ENCODE assay signal across 8 cellular contexts in genomic region chr5:140664353-140665119, GRCh38. TPM values are rescaled to one million over a fixed set of nuclear protein-coding genes. Genes with fewer than 3 reads are reported as not detected.
DNase-seq lines count a peak whose midpoint lies in the region; ATAC-seq and TF ChIP-seq lines count a peak whose summit lies in the region.

A gene with protein sequence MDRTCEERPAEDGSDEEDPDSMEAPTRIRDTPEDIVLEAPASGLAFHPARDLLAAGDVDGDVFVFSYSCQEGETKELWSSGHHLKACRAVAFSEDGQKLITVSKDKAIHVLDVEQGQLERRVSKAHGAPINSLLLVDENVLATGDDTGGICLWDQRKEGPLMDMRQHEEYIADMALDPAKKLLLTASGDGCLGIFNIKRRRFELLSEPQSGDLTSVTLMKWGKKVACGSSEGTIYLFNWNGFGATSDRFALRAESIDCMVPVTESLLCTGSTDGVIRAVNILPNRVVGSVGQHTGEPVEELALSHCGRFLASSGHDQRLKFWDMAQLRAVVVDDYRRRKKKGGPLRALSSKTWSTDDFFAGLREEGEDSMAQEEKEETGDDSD (plus strand): TSS chr5:140664904. CDS start chr5:140664913, 9 bp downstream.

- peak within 1 kb of the TSS; percentile 87 for H3K9ac ChIP-seq in GM23248

- peaks cover 25% of the 10 kb centered on the region for H3K4me1 Mint-ChIP-seq in activated T-helper 2 cell treated with anti-CD3 and anti-CD28 coated beads, Interferon-gamma antibody, Interleukin-2, Interleukin-4, amounts not matched to agents 10 μg/mL and 5 μg/mL and 100 μg/mL, durations not matched to agents 14 hours and 24 hours and 36 hours (ENCODE audit: low read depth)
- peaks cover 24 to 47% (median 38%) of the 10 kb centered on the region in 4 donors for H3K4me1 Mint-ChIP-seq in naive thymus-derived CD8-positive, alpha-beta T cell

- H3K4me2 ChIP-seq in DOHH2 (ENCODE audit: low read length) (peak within 1 kb of the TSS; percentile 82), GM23248 (ENCODE audit: unreplicated experiment) (peak within 1 kb of the TSS; percentile 90)

- intact Hi-C loops in activated T-helper 2 cell treated with anti-CD3 and anti-CD28 coated beads, Interferon-gamma antibody, Interleukin-2, Interleukin-4, amounts not matched to agents 10 μg/mL and 5 μg/mL and 100 μg/mL, durations not matched to agents 14 hours and 24 hours and 36 hours (cut with micrococcal nuclease): loop anchor here (1.0 kb wide), 4 partner anchors 17 to 47 kb away; partner anchors contain the start of genes HARS1, HARS2, IK and NDUFA2

- H3K27ac Mint-ChIP-seq in activated T-helper 2 cell treated with anti-CD3 and anti-CD28 coated beads, Interferon-gamma antibody, Interleukin-2, Interleukin-4, amounts not matched to agents 10 μg/mL and 5 μg/mL and 100 μg/mL, durations not matched to agents 14 hours and 24 hours and 36 hours: peak within 1 kb of the TSS; percentile 95
- H3K27ac Mint-ChIP-seq in naive thymus-derived CD8-positive, alpha-beta T cell: peak within 1 kb of the TSS; percentile 97 to 99 (median 98)

- no peak for TF ChIP-seq CTCF in DOHH2 (IDR thresholded peaks at IDR 0.05; ENCODE audit: low read depth, low read length, poor library complexity, severe bottlenecking)
- no peak for TF ChIP-seq CTCF in RWPE1 (conservative IDR thresholded peaks at IDR 0.05; ENCODE audit: low read depth)
- TF ChIP-seq CTCF in fibroblast of mammary gland (conservative IDR thresholded peaks at IDR 0.05; ENCODE audit: control insufficient read depth, insufficient read depth, low read depth, low read length): no peak

- peak; percentile 98 for DNase-seq in GM23248
- peak; percentile 94 to 95 for DNase-seq in Kasumi-1 (lab: John Stamatoyannopoulos, UW)
- peak; percentile 99 for DNase-seq in RWPE1 (ENCODE audit: low spot score)
- DNase-seq in activated T-helper 2 cell treated with anti-CD3 and anti-CD28 coated beads, Interferon-gamma antibody, Interleukin-2, Interleukin-4, amounts not matched to agents 10 μg/mL and 5 μg/mL and 100 μg/mL, durations not matched to agents 14 hours and 24 hours and 36 hours (ENCODE audit: low spot score): peak; percentile 94
- DNase-seq in fibroblast of mammary gland (ENCODE audit: low read depth): peak; percentile 87
- DNase-seq in naive thymus-derived CD8-positive, alpha-beta T cell: peak; percentile 91 to 98 (median 94)
- peak; percentile 92 to 95 (median 93) for DNase-seq in stimulated activated naive CD4-positive, alpha-beta T cell (lab: John Stamatoyannopoulos, UW)

- H3K9me2 ChIP-seq in DOHH2 (replicated peaks; ENCODE audit: control insufficient read depth, low read length) (no peaks in the 10 kb centered on the region), GM23248 (ENCODE audit: insufficient read depth) (no peaks in the 10 kb centered on the region)

- H3K4me1 ChIP-seq in DOHH2 (ENCODE audit: control insufficient read depth, low read length): peaks cover 19% of the 10 kb centered on the region
- peaks cover 9% of the 10 kb centered on the region for H3K4me1 ChIP-seq in GM23248 (ENCODE audit: insufficient read depth)

- peaks cover 75% of the 10 kb centered on the region for H3K36me3 ChIP-seq in DOHH2 (ENCODE audit: control insufficient read depth, low read length)
- H3K36me3 ChIP-seq in GM23248 (ENCODE audit: low read depth): peaks cover 17% of the 10 kb centered on the region

- 0 out of 2 replicates have a peak, but pooled peaks cover 4% of the 10 kb centered on the region for H4K20me1 ChIP-seq in DOHH2 (ENCODE audit: control insufficient read depth, insufficient read depth, low read depth, low read length)
- peaks cover 4% of the 10 kb centered on the region; the same call in 1 of the 2 replicates for H4K20me1 ChIP-seq in GM23248 (ENCODE audit: insufficient read depth)

- peak within 1 kb of the TSS; percentile 85 for H2AFZ ChIP-seq in GM23248

- H3K79me2 ChIP-seq in DOHH2 (ENCODE audit: control insufficient read depth, low read length): peaks cover 48% of the 10 kb centered on the region
- H3K79me2 ChIP-seq in GM23248 (ENCODE audit: insufficient read depth): peaks cover 45% of the 10 kb centered on the region

- ATAC-seq in naive thymus-derived CD8-positive, alpha-beta T cell: peak; percentile 91 to 93

- CTCF ChIA-PET in RWPE1 (lab: Yijun Ruan, JAX): interaction anchor here (0.6 to 1.0 kb wide), 3 partner anchors 22 to 1357 kb away, joined by 3 to 6 read pairs (median 4); no protein-coding TSS in a partner anchor

- in situ Hi-C loops in GM23248 (cut with MboI): no loop called here

- peak within 1 kb of the TSS; percentile 99 for H3K4me3 Mint-ChIP-seq in activated T-helper 2 cell treated with anti-CD3 and anti-CD28 coated beads, Interferon-gamma antibody, Interleukin-2, Interleukin-4, amounts not matched to agents 10 μg/mL and 5 μg/mL and 100 μg/mL, durations not matched to agents 14 hours and 24 hours and 36 hours (ENCODE audit: low read depth)
- peak within 1 kb of the TSS; percentile 91 to 99 (median 97) for H3K4me3 Mint-ChIP-seq in naive thymus-derived CD8-positive, alpha-beta T cell

- peak within 1 kb of the TSS; percentile 45 for H3K27ac ChIP-seq in DOHH2 (ENCODE audit: low read depth, low read length)
- H3K27ac ChIP-seq in GM23248: peak within 1 kb of the TSS; percentile 92
- H3K27ac ChIP-seq in RWPE1: peak within 1 kb of the TSS; percentile 94

- H3K9me3 ChIP-seq in DOHH2 (ENCODE audit: control insufficient read depth, insufficient read depth, low read length) (no peaks in the 10 kb centered on the region), GM23248 (ENCODE audit: low read depth) (no peaks in the 10 kb centered on the region)

- H3K27me3 Mint-ChIP-seq in activated T-helper 2 cell treated with anti-CD3 and anti-CD28 coated beads, Interferon-gamma antibody, Interleukin-2, Interleukin-4, amounts not matched to agents 10 μg/mL and 5 μg/mL and 100 μg/mL, durations not matched to agents 14 hours and 24 hours and 36 hours (ENCODE audit: low read depth): no peaks in the 10 kb centered on the region
- H3K27me3 Mint-ChIP-seq in naive thymus-derived CD8-positive, alpha-beta T cell: no peaks in the 10 kb centered on the region

- H3K36me3 Mint-ChIP-seq in activated T-helper 2 cell treated with anti-CD3 and anti-CD28 coated beads, Interferon-gamma antibody, Interleukin-2, Interleukin-4, amounts not matched to agents 10 μg/mL and 5 μg/mL and 100 μg/mL, durations not matched to agents 14 hours and 24 hours and 36 hours (ENCODE audit: low read depth): peaks cover 74% of the 10 kb centered on the region
- H3K36me3 Mint-ChIP-seq in naive thymus-derived CD8-positive, alpha-beta T cell: peaks cover 0 to 64% (median 19%) of the 10 kb centered on the region in 3 donors

- H3K9me3 Mint-ChIP-seq in activated T-helper 2 cell treated with anti-CD3 and anti-CD28 coated beads, Interferon-gamma antibody, Interleukin-2, Interleukin-4, amounts not matched to agents 10 μg/mL and 5 μg/mL and 100 μg/mL, durations not matched to agents 14 hours and 24 hours and 36 hours: no peaks in the 10 kb centered on the region
- H3K9me3 Mint-ChIP-seq in naive thymus-derived CD8-positive, alpha-beta T cell: peaks cover 0 to 1% (median 0%) of the 10 kb centered on the region in 9 donors

- 0 to 1% methylated on average over 46 to 52 of the region's 54 CpGs for WGBS in GM23248 (ENCODE audit: low coverage in 1 of 2, low lambda C conversion rate in 2 of 2, missing lambda C conversion rate in 2 of 2), 2 experiments

- H3F3A ChIP-seq in DOHH2 (ENCODE audit: control insufficient read depth, insufficient read depth) (peaks cover 8% of the 10 kb centered on the region; the same call in 1 of the 2 replicates), GM23248 (ENCODE audit: insufficient read depth) (peaks cover 36% of the 10 kb centered on the region)

- POLR2A ChIA-PET in RWPE1 (lab: Yijun Ruan, JAX; ENCODE audit: low non-redundant PET): interaction anchor here (0.5 to 2.5 kb wide), 3 partner anchors 18 to 225 kb away, joined by 4 to 14 read pairs (median 6); partner anchors contain the start of genes IK and NDUFA2
- POLR2A ChIA-PET in naive thymus-derived CD8-positive, alpha-beta T cell (lab: Charles Lee): interaction anchor here (0.6 to 4.5 kb wide), 12 partner anchors 10 to 1563 kb away, joined by 3 to 61 read pairs (median 8); partner anchors contain the start of genes ANKHD1, CD14, EIF4EBP3 and HARS1

- H3K27me3 ChIP-seq in DOHH2 (ENCODE audit: control insufficient read depth, low read length) (no peaks in the 10 kb centered on the region), GM23248 (replicated peaks; ENCODE audit: insufficient read depth) (no peaks in the 10 kb centered on the region)

- H3K4me3 ChIP-seq in DOHH2 (ENCODE audit: low read length) (peak within 1 kb of the TSS; percentile 99), GM23248 (peak within 1 kb of the TSS; percentile 79), fibroblast of mammary gland (ENCODE audit: control insufficient read depth, low read depth, low read length) (peak within 1 kb of the TSS; percentile 98)

RNA-seq across cellular contexts. Expression of the gene that starts here (rescaled TPM):
- total RNA-seq in GM23248 (2014; rRNA removed; shearing (Covaris generic)): 17.5 and 19.6 TPM in 2 replicates
- 17.7 and 18.6 TPM in 2 replicates for polyA plus RNA-seq in GM23248 (2016; fragmentation: Nextera tagmentation; extraction: Ambion mirVana)
- 39.1 and 40.0 TPM in 2 replicates for total RNA-seq in activated T-helper 2 cell treated with anti-CD3 and anti-CD28 coated beads, Interferon-gamma antibody, Interleukin-2, Interleukin-4, amounts not matched to agents 10 μg/mL and 5 μg/mL and 100 μg/mL, durations not matched to agents 14 hours and 24 hours and 36 hours
- 10 to 100 TPM; 46.2 to 47.7 TPM for total RNA-seq in naive thymus-derived CD8-positive, alpha-beta T cell
- polyA plus RNA-seq in naive thymus-derived CD8-positive, alpha-beta T cell: 10 to 100 TPM in 1 of 3 donors, 1 to 10 TPM in 2; 9.2 to 15.6 (median 9.6) TPM

Comparison
In these comparisons a context has a peak if more than half of its experiments do, and no peak if none do; other contexts are left out.
1. Peak in every context shown above with its lines: DNase-seq, ATAC-seq, H3K4me3 ChIP-seq and H3K27ac ChIP-seq.